In genomic region chr9:127967151-127967809, GRCh38 we compare ENCODE assay signal across 10 cellular contexts. TPM values are rescaled to one million over a fixed set of nuclear protein-coding genes. Genes with fewer than 3 reads are reported as not detected.
DNase-seq lines count a peak whose midpoint lies in the region; ATAC-seq and TF ChIP-seq lines count a peak whose summit lies in the region.
"Had no signal": no experiment of that assay in that cellular context is flagged by ENCODE, and none has a peak within 500 bp of the region (broad histone marks: within the 10 kb centered on the region; RNA-seq: fewer than 3 reads in every experiment).

No MANE protein-coding gene starts in this region.

- H3K4me1 ChIP-seq in heart left ventricle (peaks cover 18 to 99% (median 88%) of the 10 kb centered on the region in 12 donors), mucosa of stomach (ENCODE audit: control insufficient read depth, insufficient read depth, low read length) (peaks cover 98% of the 10 kb centered on the region), upper lobe of left lung (peaks cover 58 to 86% (median 82%) of the 10 kb centered on the region in 4 donors), left lung (peaks cover 41 to 92% of the 10 kb centered on the region in 2 donors)

- H3K4me3 ChIP-seq in heart left ventricle (no peak overlapping the region), mucosa of stomach (ENCODE audit: low read length) (no peak overlapping the region), upper lobe of left lung (no peak overlapping the region), left lung (no peak overlapping the region)
- H3K4me3 ChIP-seq: gastrocnemius medialis, ovary had no signal

- peaks cover 2% of the 10 kb centered on the region for H3K36me3 Mint-ChIP-seq in activated naive CD8-positive, alpha-beta T cell treated with anti-CD3 and anti-CD28 coated beads, Interleukin-2, amount 50 U/mL, for 24 hours (ENCODE audit: low read depth)

- TF ChIP-seq EP300 in upper lobe of left lung (IDR thresholded peaks at IDR 0.05) = no peak

- H3K27me3 ChIP-seq in heart left ventricle (no peaks in the 10 kb centered on the region), mucosa of stomach (ENCODE audit: control insufficient read depth, insufficient read depth, low read length) (no peaks in the 10 kb centered on the region), upper lobe of left lung (no peaks in the 10 kb centered on the region), left lung (no peaks in the 10 kb centered on the region)
- H3K27me3 ChIP-seq: gastrocnemius medialis, ovary had no signal

- no peaks in the 10 kb centered on the region for H3K27me3 Mint-ChIP-seq in activated naive CD8-positive, alpha-beta T cell treated with anti-CD3 and anti-CD28 coated beads, Interleukin-2, amount 50 U/mL, for 24 hours

- 63 to 80% (median 73%) methylated on average over 7 to 9 of the region's 9 CpGs for WGBS in heart left ventricle, 4 donors
- WGBS in upper lobe of left lung, 2 donors = 82 to 89% methylated on average over 4 to 9 of the region's 9 CpGs

- peaks cover 99% of the 10 kb centered on the region for H3K4me1 Mint-ChIP-seq in activated naive CD8-positive, alpha-beta T cell treated with anti-CD3 and anti-CD28 coated beads, Interleukin-2, amount 50 U/mL, for 24 hours

- TF ChIP-seq CTCF in heart left ventricle (IDR thresholded peaks at IDR 0.05) = no peak
- no peak for TF ChIP-seq CTCF in upper lobe of left lung (IDR thresholded peaks at IDR 0.05)
- no peak for TF ChIP-seq CTCF in left lung (IDR thresholded peaks at IDR 0.05)

- intact Hi-C loops in heart left ventricle (cut with DNase I) = no loop called here
- intact Hi-C loops in Right ventricle myocardium inferior (cut with DNase I) = no loop called here
- intact Hi-C loops in left lung (cut with DNase I) = no loop called here

- DNase-seq in heart left ventricle (peak in 1 of 5 donors; percentile 25), Right ventricle myocardium inferior (ENCODE audit: missing footprints) (no peak), upper lobe of left lung (no peak), left lung (no peak), HUDEP-2 (lab: John Stamatoyannopoulos, UW; ENCODE audit: unreplicated experiment in 76 of 76) (no peak)
- DNase-seq in activated naive CD8-positive, alpha-beta T cell treated with anti-CD3 and anti-CD28 coated beads, Interleukin-2, amount 50 U/mL, for 24 hours = no peak
- DNase-seq in stimulated activated CD4-positive, alpha-beta T cell treated with anti-CD3 and anti-CD28 coated beads, Interleukin-12 subunit alpha, Interleukin-12 subunit beta, amount 100 ng/mL, for 4 hours = no peak

- no peak overlapping the region for H3K4me3 Mint-ChIP-seq in activated naive CD8-positive, alpha-beta T cell treated with anti-CD3 and anti-CD28 coated beads, Interleukin-2, amount 50 U/mL, for 24 hours

- H3K36me3 ChIP-seq in heart left ventricle (no peaks in the 10 kb centered on the region), mucosa of stomach (ENCODE audit: control insufficient read depth, insufficient read depth, low read length) (peaks cover 4% of the 10 kb centered on the region), upper lobe of left lung (no peaks in the 10 kb centered on the region), left lung (no peaks in the 10 kb centered on the region)
- H3K36me3 ChIP-seq: gastrocnemius medialis, ovary had no signal

- peak overlapping the region in 8 of 12 donors; percentile 13 to 95 (median 87) for H3K27ac ChIP-seq in heart left ventricle
- peak overlapping the region; percentile 81 to 90 (median 88) for H3K27ac ChIP-seq in upper lobe of left lung
- peak overlapping the region in 1 of 2 donors; percentile 18 for H3K27ac ChIP-seq in left lung

- TF ChIP-seq POLR2A in heart left ventricle (IDR thresholded peaks at IDR 0.05) = no peak
- TF ChIP-seq POLR2A in upper lobe of left lung (IDR thresholded peaks at IDR 0.05) = no peak

- ATAC-seq in heart left ventricle (no peak), Right ventricle myocardium inferior (no peak), upper lobe of left lung (ENCODE audit: low FRiP score in 2 of 2) (no peak), left lung (no peak)
- ATAC-seq in activated naive CD8-positive, alpha-beta T cell treated with anti-CD3 and anti-CD28 coated beads, Interleukin-2, amount 50 U/mL, for 24 hours = no peak

- peak overlapping the region; percentile 44 for H3K9ac ChIP-seq in mucosa of stomach (ENCODE audit: low read length)

- H3K9me3 Mint-ChIP-seq in activated naive CD8-positive, alpha-beta T cell treated with anti-CD3 and anti-CD28 coated beads, Interleukin-2, amount 50 U/mL, for 24 hours = no peaks in the 10 kb centered on the region

- H3K9me3 ChIP-seq in heart left ventricle = no peaks in the 10 kb centered on the region
- no peaks in the 10 kb centered on the region for H3K9me3 ChIP-seq in mucosa of stomach (ENCODE audit: control insufficient read depth, low read length)
- no peaks in the 10 kb centered on the region for H3K9me3 ChIP-seq in upper lobe of left lung
- H3K9me3 ChIP-seq in left lung = no peaks in the 10 kb centered on the region
- H3K9me3 ChIP-seq: gastrocnemius medialis, ovary had no signal

- peak overlapping the region; percentile 85 for H3K27ac Mint-ChIP-seq in activated naive CD8-positive, alpha-beta T cell treated with anti-CD3 and anti-CD28 coated beads, Interleukin-2, amount 50 U/mL, for 24 hours

RNA-seq across cellular contexts. Expression of gene EEIG1, which starts 13.5 kb away (rescaled TPM):
- total RNA-seq in heart left ventricle = 10 to 100 TPM in 7 of 9 donors, 1 to 10 TPM in 2; 5.4 to 45.2 (median 24.1) TPM
- polyA plus RNA-seq in heart left ventricle = 10 to 100 TPM in 1 of 2 donors, 1 to 10 TPM in 1; 9.2 to 10.4 TPM
- total RNA-seq in Right ventricle myocardium inferior = 25.3 TPM
- 10 to 100 TPM; 17.8 to 60.7 (median 48.0) TPM for total RNA-seq in upper lobe of left lung
- 10 to 100 TPM; 60.7 to 67.3 TPM for total RNA-seq in left lung

RNA-seq across cellular contexts. Expression of gene DPM2, which starts 29.6 kb away (rescaled TPM):
- total RNA-seq in heart left ventricle = 10 to 100 TPM in 7 of 9 donors, 1 to 10 TPM in 2; 7.2 to 19.5 (median 11.7) TPM
- polyA plus RNA-seq in heart left ventricle = 10 to 100 TPM; 15.3 to 31.7 TPM
- total RNA-seq in Right ventricle myocardium inferior = 11.9 TPM
- 10 to 100 TPM; 20.1 to 40.7 (median 25.6) TPM for total RNA-seq in upper lobe of left lung
- total RNA-seq in left lung = 10 to 100 TPM; 38.6 to 47.6 TPM

RNA-seq across cellular contexts. Expression of gene PIP5KL1, which starts 36.7 kb away (rescaled TPM):
- under 1 TPM in 7 of 9 donors, not detected in 2; 0.33 to 0.77 (median 0.51) TPM for total RNA-seq in heart left ventricle
- under 1 TPM; 0.12 to 0.15 TPM for polyA plus RNA-seq in heart left ventricle
- not detected for total RNA-seq in Right ventricle myocardium inferior
- total RNA-seq in upper lobe of left lung = 10 to 100 TPM in 3 of 6 donors, 1 to 10 TPM in 3; 4.1 to 38.8 (median 10.0) TPM
- total RNA-seq in left lung = 1 to 10 TPM; 3.8 to 6.7 TPM

RNA-seq across cellular contexts. Expression of gene ST6GALNAC4, which starts 50.4 kb away (rescaled TPM):
- total RNA-seq in heart left ventricle (10 to 100 TPM; 28.3 to 66.1 (median 42.6) TPM), Right ventricle myocardium inferior (21.9 TPM), upper lobe of left lung (100 to 1,000 TPM in 1 of 6 donors, 10 to 100 TPM in 5; 41.3 to 105 (median 56.2) TPM), left lung (10 to 100 TPM; 62.5 to 89.9 TPM)
- 10 to 100 TPM; 17.0 to 72.0 TPM for polyA plus RNA-seq in heart left ventricle
